ENCODE assay signal across 1 cellular context in the genomic region with DNA sequence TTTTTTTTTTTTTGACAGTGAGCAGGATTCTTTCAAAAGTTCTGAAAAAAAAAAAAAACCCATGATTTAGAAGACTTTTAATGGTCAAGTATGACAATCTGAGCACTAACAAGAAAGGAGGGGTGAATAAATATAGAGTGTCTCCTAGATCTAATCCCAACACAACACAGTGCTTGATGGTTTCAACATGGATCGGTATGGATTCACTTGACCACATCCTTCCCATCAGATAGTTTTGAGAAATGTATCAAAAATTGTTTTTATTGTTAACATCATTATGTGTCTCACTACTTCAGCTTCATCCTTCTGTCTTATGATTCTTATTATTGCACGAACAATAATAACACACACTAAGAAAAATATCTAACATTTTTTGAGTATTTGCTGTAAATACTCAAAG.
TF ChIP-seq lines count a peak whose summit lies in the region.

No MANE protein-coding gene starts in this region.

TF ChIP-seq in IMR-90, 13 proteins besides CTCF, POLR2A, EP300 and RAD21 (continued from another document):
- no peak for TF ChIP-seq MXI1 (IDR thresholded peaks at IDR 0.05; ENCODE audit: borderline replicate concordance, low read depth, low read length)
